Comparison of ENCODE assay signal across 23 cellular contexts in genomic region chr16:87044829-87045228, GRCh38.
"Had no signal": no experiment of that assay in that cellular context is flagged by ENCODE, and none has a peak within 500 bp of the region (broad histone marks: within the 10 kb centered on the region; RNA-seq: fewer than 3 reads in every experiment).

No MANE protein-coding gene starts in this region.

- H3K4me2 ChIP-seq: smooth muscle cell had no signal

- H3K4me3 ChIP-seq: colonic mucosa, gastrocnemius medialis, heart left ventricle, right lobe of liver, smooth muscle cell, stomach, thyroid gland, vagina had no signal

- H3K4me1 ChIP-seq: colonic mucosa, gastrocnemius medialis, right lobe of liver, thyroid gland, vagina had no signal

- H3K27me3 ChIP-seq: colonic mucosa, right lobe of liver, thyroid gland, vagina had no signal

- H3K27ac ChIP-seq: colonic mucosa, epithelial cell of prostate, gastrocnemius medialis, heart left ventricle, neutrophil, parathyroid adenoma, right lobe of liver, stomach, thyroid gland, vagina had no signal

- H3K9me3 ChIP-seq: colonic mucosa, gastrocnemius medialis, heart left ventricle, neutrophil, right lobe of liver, stomach, thyroid gland, vagina had no signal

- H3K36me3 ChIP-seq: colonic mucosa, gastrocnemius medialis, heart left ventricle, neutrophil, right lobe of liver, stomach, thyroid gland, vagina had no signal

- DNase-seq: colonic mucosa; effector CD8-positive, alpha-beta T cell; foreskin fibroblast; gastrocnemius medialis; hippocampal formation; mesenchymal stem cell; midbrain; naive thymus-derived CD4-positive, alpha-beta T cell; right lobe of liver; stimulated activated CD4-positive, alpha-beta T cell treated with anti-CD3 and anti-CD28 coated beads, Interleukin-12 subunit alpha, Interleukin-12 subunit beta, amount 100 ng/mL, for 4 hours; stimulated activated CD4-positive, alpha-beta T cell treated with anti-CD3 and anti-CD28 coated beads, Interleukin-1b, Interleukin-23, amount 100 ng/mL, for 48 hours; stimulated activated CD4-positive, alpha-beta T cell treated with anti-CD3 and anti-CD28 coated beads, Interleukin-4, amount 100 ng/mL, for 24 hours; stimulated activated naive CD4-positive, alpha-beta T cell treated with Interleukin-2 at 50 U/mL for 16 hours; stomach; thyroid gland; trophoblast cell had no signal

- H2AFZ ChIP-seq: parathyroid adenoma had no signal

- FAIRE-seq: islet of Langerhans had no signal

- H3K9ac ChIP-seq: parathyroid adenoma had no signal
